In the genomic region with DNA sequence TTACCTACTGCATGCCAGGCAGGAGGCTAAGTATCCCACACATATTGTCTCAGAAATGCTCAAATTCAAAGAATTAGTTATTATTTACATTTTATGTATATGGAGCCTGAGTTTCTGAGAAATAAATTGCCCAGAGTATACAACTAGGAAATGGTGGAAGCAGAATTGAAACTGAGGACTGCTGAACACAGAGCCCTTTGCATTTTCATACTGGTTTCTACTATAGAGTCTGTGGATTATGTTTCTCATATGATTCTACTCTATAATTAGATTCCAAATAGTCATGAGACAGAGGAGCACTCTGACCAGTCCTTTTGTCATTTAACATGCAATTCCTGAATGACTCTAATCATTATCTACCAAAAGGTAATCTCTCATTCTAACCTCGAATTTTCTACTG, we compare ENCODE assay signal across 36 cellular contexts.
DNase-seq lines count a peak whose midpoint lies in the region; ATAC-seq and TF ChIP-seq lines count a peak whose summit lies in the region.
"Had no signal": no experiment of that assay in that cellular context is flagged by ENCODE, and none has a peak within 500 bp of the region (broad histone marks: within the 10 kb centered on the region; RNA-seq: fewer than 3 reads in every experiment).

No MANE protein-coding gene starts in this region.

- no peaks in the 10 kb centered on the region for H3K4me1 ChIP-seq in sigmoid colon
- H3K4me1 ChIP-seq: A549, breast epithelium, esophagus squamous epithelium, foreskin keratinocyte, HAP-1, neural progenitor cell, pancreas had no signal

- no peaks in the 10 kb centered on the region for H3K4me1 Mint-ChIP-seq in progenitor cell of endocrine pancreas (ENCODE audit: low read depth)
- H3K4me1 Mint-ChIP-seq: B cell; CD8-positive, alpha-beta memory T cell; IgD-negative memory B cell; neural progenitor cell; stimulated activated naive CD8-positive, alpha-beta T cell treated with anti-CD3 and anti-CD28 coated beads, Interleukin-15, amount 100 ng/mL, for 72 hours had no signal

- H3K4me3 ChIP-seq in sigmoid colon, result no peak overlapping the region
- H3K4me3 ChIP-seq: A549, breast epithelium, esophagus squamous epithelium, HAP-1, neural progenitor cell, pancreas, thoracic aorta had no signal

- H3K27ac Mint-ChIP-seq in progenitor cell of endocrine pancreas, result no peak overlapping the region
- H3K27ac Mint-ChIP-seq: activated naive CD4-positive, alpha-beta T cell treated with anti-CD3 and anti-CD28 coated beads, Interleukin-2, amount 50 U/mL, for 72 hours; B cell; CD8-positive, alpha-beta memory T cell; IgD-negative memory B cell; neural progenitor cell; stimulated activated naive CD8-positive, alpha-beta T cell treated with anti-CD3 and anti-CD28 coated beads, Interleukin-15, amount 100 ng/mL, for 72 hours had no signal

- DNase-seq in GM19238 (ENCODE audit: insufficient read length, low spot score), result no peak
- no peak for DNase-seq in sigmoid colon
- DNase-seq in stimulated activated CD4-positive, alpha-beta T cell treated with anti-CD3 and anti-CD28 coated beads, Interleukin-15, amount 100 ng/mL, for 24 hours, result no peak
- no peak for DNase-seq in progenitor cell of endocrine pancreas (ENCODE audit: low spot score, unreplicated experiment)
- DNase-seq: activated CD4-positive, alpha-beta T cell treated with anti-CD3 and anti-CD28 coated beads for 48 hours; activated CD8-positive, alpha-beta memory T cell treated with anti-CD3 and anti-CD28 coated beads for 24 hours; activated effector memory CD4-positive, alpha-beta T cell treated with Interleukin-2 at 50 U/mL for 16 hours; anterior cingulate cortex; CD8-positive, alpha-beta memory T cell; esophagus squamous epithelium; foreskin keratinocyte; head of caudate nucleus; kidney; NCI-H1048; NCI-H2107; NCI-H345; pancreas; SHP77 treated with DMSO at 0.1 percent for 48 hours; small intestine; stimulated activated CD4-positive, alpha-beta T cell treated with anti-CD3 and anti-CD28 coated beads, Interleukin-2, amount 100 ng/mL, for 24 hours; stimulated activated naive CD8-positive, alpha-beta T cell treated with anti-CD3 and anti-CD28 coated beads, Interleukin-15, amount 100 ng/mL, for 72 hours; SW 1271; T1000; WERI-Rb-1 had no signal

- TF ChIP-seq CTCF in sigmoid colon (IDR thresholded peaks at IDR 0.05), result no peak
- no peak for TF ChIP-seq CTCF in progenitor cell of endocrine pancreas (IDR thresholded peaks at IDR 0.05; ENCODE audit: unreplicated experiment)

- H3K9me3 ChIP-seq in sigmoid colon, result peaks cover 0 to 3% (median 0%) of the 10 kb centered on the region in 4 donors
- H3K9me3 ChIP-seq: A549, breast epithelium, esophagus squamous epithelium, HAP-1, pancreas, thoracic aorta had no signal

- no peak for TF ChIP-seq POLR2A in sigmoid colon (IDR thresholded peaks at IDR 0.05)

- no peaks in the 10 kb centered on the region for H3K36me3 ChIP-seq in sigmoid colon
- H3K36me3 ChIP-seq: breast epithelium, esophagus squamous epithelium, HAP-1, neural progenitor cell, pancreas, thoracic aorta, WERI-Rb-1 had no signal

- no peak for TF ChIP-seq EP300 in sigmoid colon (IDR thresholded peaks at IDR 0.05)

- no peaks in the 10 kb centered on the region for H3K27me3 ChIP-seq in sigmoid colon
- H3K27me3 ChIP-seq: breast epithelium, esophagus squamous epithelium, foreskin keratinocyte, neural progenitor cell, pancreas had no signal

- no peak overlapping the region for H3K27ac ChIP-seq in sigmoid colon
- H3K27ac ChIP-seq: A549, breast epithelium, esophagus squamous epithelium, foreskin keratinocyte, neural progenitor cell, pancreas, thoracic aorta, WERI-Rb-1 had no signal

- no peak overlapping the region for H3K4me3 Mint-ChIP-seq in progenitor cell of endocrine pancreas (ENCODE audit: low read depth)
- H3K4me3 Mint-ChIP-seq: B cell; CD8-positive, alpha-beta memory T cell; IgD-negative memory B cell; neural progenitor cell; stimulated activated naive CD8-positive, alpha-beta T cell treated with anti-CD3 and anti-CD28 coated beads, Interleukin-15, amount 100 ng/mL, for 72 hours had no signal

- 52 to 73% methylated on average over 1 of the region's 1 CpG for WGBS in sigmoid colon, 2 donors

- H3K27me3 Mint-ChIP-seq in progenitor cell of endocrine pancreas, result no peaks in the 10 kb centered on the region
- H3K27me3 Mint-ChIP-seq: B cell; CD8-positive, alpha-beta memory T cell; stimulated activated naive CD8-positive, alpha-beta T cell treated with anti-CD3 and anti-CD28 coated beads, Interleukin-15, amount 100 ng/mL, for 72 hours had no signal

- no peaks in the 10 kb centered on the region for H3K36me3 Mint-ChIP-seq in progenitor cell of endocrine pancreas (ENCODE audit: insufficient read depth)
- H3K36me3 Mint-ChIP-seq: activated naive CD4-positive, alpha-beta T cell treated with anti-CD3 and anti-CD28 coated beads, Interleukin-2, amount 50 U/mL, for 72 hours; CD8-positive, alpha-beta memory T cell; IgD-negative memory B cell; neural progenitor cell had no signal

- no peaks in the 10 kb centered on the region for H3K9me3 Mint-ChIP-seq in progenitor cell of endocrine pancreas (ENCODE audit: low read depth)
- H3K9me3 Mint-ChIP-seq: activated naive CD4-positive, alpha-beta T cell treated with anti-CD3 and anti-CD28 coated beads, Interleukin-2, amount 50 U/mL, for 72 hours; neural progenitor cell; stimulated activated naive CD8-positive, alpha-beta T cell treated with anti-CD3 and anti-CD28 coated beads, Interleukin-15, amount 100 ng/mL, for 72 hours had no signal

- intact Hi-C loops in sigmoid colon (cut with DNase I), result no loop called here

- ATAC-seq in GM18499 (IDR thresholded peaks at IDR 0.05; ENCODE audit: insufficient read depth, unreplicated experiment) (peak; percentile 79), GM21360 (IDR thresholded peaks at IDR 0.05; ENCODE audit: unreplicated experiment) (peak; percentile 94), HG03025 (IDR thresholded peaks at IDR 0.05; ENCODE audit: low FRiP score, unreplicated experiment) (peak; percentile 69), HG03565 (IDR thresholded peaks at IDR 0.05; ENCODE audit: unreplicated experiment) (peak; percentile 69)
- ATAC-seq: A549; activated naive CD4-positive, alpha-beta T cell treated with anti-CD3 and anti-CD28 coated beads, Interleukin-2, amount 50 U/mL, for 72 hours; foreskin keratinocyte; pancreas; stimulated activated naive CD8-positive, alpha-beta T cell treated with anti-CD3 and anti-CD28 coated beads, Interleukin-15, amount 100 ng/mL, for 72 hours had no signal
